ENCODE assay signal across 1 cellular context in the genomic region with DNA sequence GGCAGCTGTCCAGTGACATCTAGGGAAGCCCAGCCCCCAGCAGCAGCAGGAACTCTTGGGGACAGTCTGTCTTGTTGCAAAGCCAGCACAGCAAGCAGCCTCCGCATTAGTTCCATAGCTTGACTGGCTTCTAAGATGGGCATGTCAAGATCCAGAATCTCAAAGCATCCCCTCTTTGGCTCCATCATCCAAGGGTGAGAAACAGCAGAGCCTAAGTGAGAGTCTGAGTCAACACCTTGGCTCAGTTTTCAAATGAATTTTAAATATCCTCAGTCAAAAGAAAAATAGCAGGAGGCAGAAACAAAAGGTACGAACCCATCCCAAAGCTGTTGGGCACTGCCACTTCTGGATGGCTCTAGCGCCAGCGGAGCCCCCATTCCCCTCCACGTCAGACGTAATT.
TF ChIP-seq lines count a peak whose summit lies in the region.

No MANE protein-coding gene starts in this region.

TF ChIP-seq in HepG2, 621 proteins besides CTCF, POLR2A, EP300 and RAD21:
- TF ChIP-seq NR2F2 (IDR thresholded peaks at IDR 0.05; ENCODE audit: borderline replicate concordance, low read depth) (no peak), NFE2L2 (IDR thresholded peaks at IDR 0.05; ENCODE audit: low read length) (no peak), ZNF121 (CRISPR knock-in tag; IDR thresholded peaks at IDR 0.05) (no peak), ZFP36L2 (CRISPR knock-in tag; IDR thresholded peaks at IDR 0.05) (no peak), RFXAP (CRISPR knock-in tag; IDR thresholded peaks at IDR 0.05; ENCODE audit: borderline replicate concordance) (no peak), SP4 (CRISPR knock-in tag; IDR thresholded peaks at IDR 0.05) (no peak), ETV5 (CRISPR knock-in tag; IDR thresholded peaks at IDR 0.05; ENCODE audit: borderline replicate concordance) (no peak), PRDM4 (CRISPR knock-in tag; IDR thresholded peaks at IDR 0.05; ENCODE audit: borderline replicate concordance) (no peak), FOXC1 (CRISPR knock-in tag; IDR thresholded peaks at IDR 0.05; ENCODE audit: borderline replicate concordance) (no peak), ZNF44 (CRISPR knock-in tag; IDR thresholded peaks at IDR 0.05) (no peak), IKZF4 (CRISPR knock-in tag; IDR thresholded peaks at IDR 0.05; ENCODE audit: borderline replicate concordance, low read depth, not compliant biosample characterization) (no peak)
- TF ChIP-seq, protein P1, sequence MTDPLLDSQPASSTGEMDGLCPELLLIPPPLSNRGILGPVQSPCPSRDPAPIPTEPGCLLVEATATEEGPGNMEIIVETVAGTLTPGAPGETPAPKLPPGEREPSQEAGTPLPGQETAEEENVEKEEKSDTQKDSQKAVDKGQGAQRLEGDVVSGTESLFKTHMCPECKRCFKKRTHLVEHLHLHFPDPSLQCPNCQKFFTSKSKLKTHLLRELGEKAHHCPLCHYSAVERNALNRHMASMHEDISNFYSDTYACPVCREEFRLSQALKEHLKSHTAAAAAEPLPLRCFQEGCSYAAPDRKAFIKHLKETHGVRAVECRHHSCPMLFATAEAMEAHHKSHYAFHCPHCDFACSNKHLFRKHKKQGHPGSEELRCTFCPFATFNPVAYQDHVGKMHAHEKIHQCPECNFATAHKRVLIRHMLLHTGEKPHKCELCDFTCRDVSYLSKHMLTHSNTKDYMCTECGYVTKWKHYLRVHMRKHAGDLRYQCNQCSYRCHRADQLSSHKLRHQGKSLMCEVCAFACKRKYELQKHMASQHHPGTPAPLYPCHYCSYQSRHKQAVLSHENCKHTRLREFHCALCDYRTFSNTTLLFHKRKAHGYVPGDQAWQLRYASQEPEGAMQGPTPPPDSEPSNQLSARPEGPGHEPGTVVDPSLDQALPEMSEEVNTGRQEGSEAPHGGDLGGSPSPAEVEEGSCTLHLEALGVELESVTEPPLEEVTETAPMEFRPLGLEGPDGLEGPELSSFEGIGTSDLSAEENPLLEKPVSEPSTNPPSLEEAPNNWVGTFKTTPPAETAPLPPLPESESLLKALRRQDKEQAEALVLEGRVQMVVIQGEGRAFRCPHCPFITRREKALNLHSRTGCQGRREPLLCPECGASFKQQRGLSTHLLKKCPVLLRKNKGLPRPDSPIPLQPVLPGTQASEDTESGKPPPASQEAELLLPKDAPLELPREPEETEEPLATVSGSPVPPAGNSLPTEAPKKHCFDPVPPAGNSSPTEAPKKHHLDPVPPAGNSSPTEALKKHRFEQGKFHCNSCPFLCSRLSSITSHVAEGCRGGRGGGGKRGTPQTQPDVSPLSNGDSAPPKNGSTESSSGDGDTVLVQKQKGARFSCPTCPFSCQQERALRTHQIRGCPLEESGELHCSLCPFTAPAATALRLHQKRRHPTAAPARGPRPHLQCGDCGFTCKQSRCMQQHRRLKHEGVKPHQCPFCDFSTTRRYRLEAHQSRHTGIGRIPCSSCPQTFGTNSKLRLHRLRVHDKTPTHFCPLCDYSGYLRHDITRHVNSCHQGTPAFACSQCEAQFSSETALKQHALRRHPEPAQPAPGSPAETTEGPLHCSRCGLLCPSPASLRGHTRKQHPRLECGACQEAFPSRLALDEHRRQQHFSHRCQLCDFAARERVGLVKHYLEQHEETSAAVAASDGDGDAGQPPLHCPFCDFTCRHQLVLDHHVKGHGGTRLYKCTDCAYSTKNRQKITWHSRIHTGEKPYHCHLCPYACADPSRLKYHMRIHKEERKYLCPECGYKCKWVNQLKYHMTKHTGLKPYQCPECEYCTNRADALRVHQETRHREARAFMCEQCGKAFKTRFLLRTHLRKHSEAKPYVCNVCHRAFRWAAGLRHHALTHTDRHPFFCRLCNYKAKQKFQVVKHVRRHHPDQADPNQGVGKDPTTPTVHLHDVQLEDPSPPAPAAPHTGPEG (CRISPR knock-in tag; IDR thresholded peaks at IDR 0.05) = no peak
